In genomic region chr14:103522649-103523582, GRCh38 we compare ENCODE assay signal across 1 cellular context.
A peak's percentile ranks its signal among the peaks of the same experiment; 100 is the strongest.
TF ChIP-seq lines count a peak whose summit lies in the region.

TSS of gene CKB (minus strand) at chr14:103522830. CDS start at chr14:103522493, 337 bp downstream.

TF ChIP-seq in K562, 482 proteins besides CTCF, POLR2A, EP300 and RAD21 (continued from another document and continues in another):
- TF ChIP-seq PRDM10 (IDR thresholded peaks at IDR 0.05; ENCODE audit: partially characterized antibody) (no peak), DEAF1 (CRISPR knock-in tag; IDR thresholded peaks at IDR 0.05) (no peak), LCOR (CRISPR knock-in tag; IDR thresholded peaks at IDR 0.05) (no peak), POLR2G (IDR thresholded peaks at IDR 0.05; ENCODE audit: low read depth, low read length) (peak; percentile 95), KDM1A (IDR thresholded peaks at IDR 0.05) (no peak), KLF13 (tag; IDR thresholded peaks at IDR 0.05; ENCODE audit: borderline replicate concordance, low read depth) (no peak), NONO (IDR thresholded peaks at IDR 0.05; ENCODE audit: low read depth in 2 of 2, low read length in 1 of 2) (peak in 1 of 2 experiments; percentile 91; a peak in 3 of 4 replicates), CCNT2 (IDR thresholded peaks at IDR 0.05; ENCODE audit: borderline replicate concordance, extremely low read depth, insufficient read length, low read depth, low read length) (peak; percentile 50), FOSL1 (tag; conservative IDR thresholded peaks at IDR 0.05) (no peak), KLF16 (IDR thresholded peaks at IDR 0.05) (no peak), ZNF589 (CRISPR knock-in tag; IDR thresholded peaks at IDR 0.05; ENCODE audit: low read depth) (no peak), MNT (conservative IDR thresholded peaks at IDR 0.05) (no peak), KDM4B (IDR thresholded peaks at IDR 0.05; ENCODE audit: borderline replicate concordance in 2 of 2, low read depth in 1 of 2) (no peak), MAX (CRISPR knock-in tag; IDR thresholded peaks at IDR 0.05) (no peak), ZC3H8 (IDR thresholded peaks at IDR 0.05) (no peak), NFATC3 (IDR thresholded peaks at IDR 0.05) (no peak), MXD1 (CRISPR knock-in tag; IDR thresholded peaks at IDR 0.05; ENCODE audit: borderline replicate concordance, poor library complexity, severe bottlenecking) (no peak), HDAC8 (tag; IDR thresholded peaks at IDR 0.05) (no peak), TFAM (CRISPR knock-in tag; conservative IDR thresholded peaks at IDR 0.05) (no peak), SAFB (IDR thresholded peaks at IDR 0.05; ENCODE audit: borderline replicate concordance, low read depth, low read length) (no peak), RBM14 (IDR thresholded peaks at IDR 0.05; ENCODE audit: borderline replicate concordance, insufficient read depth, low read depth, low read length) (no peak), TCF7 (IDR thresholded peaks at IDR 0.05; ENCODE audit: borderline replicate concordance) (no peak), BRF2 (IDR thresholded peaks at IDR 0.05; ENCODE audit: borderline replicate concordance, insufficient read depth, insufficient read length) (no peak), NFE2L1 (tag; IDR thresholded peaks at IDR 0.05; ENCODE audit: borderline replicate concordance, low read depth) (no peak), SNAPC5 (CRISPR knock-in tag; IDR thresholded peaks at IDR 0.05) (no peak), ZNF3 (CRISPR knock-in tag; IDR thresholded peaks at IDR 0.05) (no peak), CC2D1A (IDR thresholded peaks at IDR 0.05) (no peak), BRD4 (IDR thresholded peaks at IDR 0.05) (no peak), SAP30 (IDR thresholded peaks at IDR 0.05; ENCODE audit: borderline replicate concordance, insufficient read depth, low read depth, low read length, poor library complexity, severe bottlenecking) (no peak), ZNF79 (CRISPR knock-in tag; IDR thresholded peaks at IDR 0.05; ENCODE audit: low read depth) (no peak), ETS1 (conservative IDR thresholded peaks at IDR 0.05; ENCODE audit: control insufficient read depth, low read depth, low read length) (0 out of 2 replicates have a peak, but pooled peaks have one; percentile 26), TBL1XR1 (IDR thresholded peaks at IDR 0.05; ENCODE audit: low read length in 2 of 2) (no peak), ZNF507 (tag; conservative IDR thresholded peaks at IDR 0.05) (no peak), SIX5 (IDR thresholded peaks at IDR 0.05; ENCODE audit: borderline replicate concordance in 1 of 2, insufficient read depth in 1 of 2, low read depth in 1 of 2, low read length in 2 of 2) (no peak), ZBTB33 (CRISPR knock-in tag; IDR thresholded peaks at IDR 0.05) (no peak), NFYB (IDR thresholded peaks at IDR 0.05; ENCODE audit: extremely low read depth, insufficient read length) (peak; percentile 74), ATF6 (CRISPR knock-in tag; IDR thresholded peaks at IDR 0.05) (no peak), FOXJ3 (CRISPR knock-in tag; IDR thresholded peaks at IDR 0.05) (no peak), HMG20B (CRISPR knock-in tag; IDR thresholded peaks at IDR 0.05) (no peak), ZNF695 (CRISPR knock-in tag; IDR thresholded peaks at IDR 0.05) (no peak), PTRF (tag; IDR thresholded peaks at IDR 0.05) (no peak), POLR3A (IDR thresholded peaks at IDR 0.05; ENCODE audit: borderline replicate concordance, extremely low read depth, insufficient read depth, insufficient read length) (no peak), ZNF121 (CRISPR knock-in tag; conservative IDR thresholded peaks at IDR 0.05) (no peak), ZNF639 (CRISPR knock-in tag; conservative IDR thresholded peaks at IDR 0.05 in 1 of 2, IDR thresholded peaks at IDR 0.05 in 1 of 2) (no peak), POLR3G (IDR thresholded peaks at IDR 0.05; ENCODE audit: extremely low read depth, insufficient read length, insufficient replicate concordance) (no peak), L3MBTL2 (IDR thresholded peaks at IDR 0.05) (no peak), ZNF740 (CRISPR knock-in tag; IDR thresholded peaks at IDR 0.05) (no peak), ZNF740 (tag; IDR thresholded peaks at IDR 0.05) (no peak), TSC22D4 (tag; IDR thresholded peaks at IDR 0.05) (no peak), RFX7 (CRISPR knock-in tag; IDR thresholded peaks at IDR 0.05) (no peak)
